In the genomic region with DNA sequence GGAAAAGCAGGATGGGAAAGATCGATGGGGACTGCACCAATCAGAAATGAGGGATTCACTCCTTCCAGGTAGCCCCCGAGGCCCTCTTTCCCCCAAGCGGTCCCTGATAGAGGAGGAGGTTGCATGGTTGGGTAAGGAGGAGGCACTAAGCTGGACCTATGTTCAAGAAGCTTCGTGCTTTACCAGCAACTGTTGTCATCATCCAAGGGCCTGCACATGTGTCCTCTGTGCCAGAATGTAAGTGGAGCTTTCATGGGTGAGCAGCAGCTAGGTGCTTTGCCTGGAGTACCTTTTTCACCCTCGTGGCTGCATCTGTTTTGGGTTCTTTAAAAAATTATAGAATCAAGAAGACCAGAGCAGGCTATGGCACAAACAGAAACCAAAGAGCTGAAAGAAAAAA, we compare ENCODE assay signal across 15 cellular contexts. TPM values are rescaled to one million over a fixed set of nuclear protein-coding genes. Genes with fewer than 3 reads are reported as not detected.
A peak's percentile ranks its signal among the peaks of the same experiment; 100 is the strongest.
DNase-seq lines count a peak whose midpoint lies in the region; ATAC-seq and TF ChIP-seq lines count a peak whose summit lies in the region.
"Had no signal": no experiment of that assay in that cellular context is flagged by ENCODE, and none has a peak within 500 bp of the region (broad histone marks: within the 10 kb centered on the region; RNA-seq: fewer than 3 reads in every experiment).

No MANE protein-coding gene starts in this region.

- TF ChIP-seq CTCF in PC-9 (conservative IDR thresholded peaks at IDR 0.05) (no peak), gastrocnemius medialis (IDR thresholded peaks at IDR 0.05 in 4 of 5, conservative IDR thresholded peaks at IDR 0.05 in 1 of 5) (no peak)

- no peaks in the 10 kb centered on the region for H3K36me3 ChIP-seq in PC-9 (ENCODE audit: low read depth)
- peaks cover 0 to 61% of the 10 kb centered on the region in 2 donors for H3K36me3 ChIP-seq in gastrocnemius medialis
- H3K36me3 ChIP-seq: BE2C had no signal

- intact Hi-C loops in PC-9 (cut with micrococcal nuclease; ENCODE audit: unreplicated experiment) (no loop called here), gastrocnemius medialis (cut with DNase I; ENCODE audit: low total_unique reads) (no loop called here)

- no peaks in the 10 kb centered on the region for H3K9me2 ChIP-seq in PC-9 (ENCODE audit: insufficient read depth)

- no peaks in the 10 kb centered on the region for H3F3A ChIP-seq in PC-9 (ENCODE audit: insufficient read depth, low read depth)

- H3K79me2 ChIP-seq in PC-9 (ENCODE audit: low read depth) = no peaks in the 10 kb centered on the region

- no peak overlapping the region for H3K4me2 ChIP-seq in PC-9
- H3K4me2 ChIP-seq: A549, GM23338 had no signal

- H3K27ac ChIP-seq in PC-9 = no peak overlapping the region
- peak overlapping the region; percentile 66 to 91 (median 76) for H3K27ac ChIP-seq in gastrocnemius medialis
- H3K27ac ChIP-seq: A549, C4-2B had no signal

- H4K20me1 ChIP-seq in PC-9 (ENCODE audit: insufficient read depth) = no peaks in the 10 kb centered on the region

- H3K4me3 ChIP-seq in PC-9 = no peak overlapping the region
- no peak overlapping the region for H3K4me3 ChIP-seq in gastrocnemius medialis
- H3K4me3 ChIP-seq: A549, GM23338 had no signal

- H3K9me3 Mint-ChIP-seq in stimulated activated naive CD8-positive, alpha-beta T cell treated with anti-CD3 and anti-CD28 coated beads, Interleukin-15, amount 100 ng/mL, for 72 hours = no peaks in the 10 kb centered on the region
- H3K9me3 Mint-ChIP-seq: GM23338, H9 had no signal

- CTCF ChIA-PET in PC-9 (lab: Charles Lee) = interaction anchor here (0.6 kb wide), 2 partner anchors 41 to 469 kb away, joined by 3 to 5 read pairs; a partner anchor contains a TSS

- H3K4me1 ChIP-seq in PC-9 (replicated peaks; ENCODE audit: insufficient read depth) (no peaks in the 10 kb centered on the region), gastrocnemius medialis (peaks cover 10 to 11% of the 10 kb centered on the region in 2 donors)
- H3K4me1 ChIP-seq: A549, BE2C had no signal

- no peak for DNase-seq in stimulated activated naive CD8-positive, alpha-beta T cell treated with anti-CD3 and anti-CD28 coated beads, Interleukin-15, amount 100 ng/mL, for 72 hours
- DNase-seq in stimulated activated naive CD8-positive, alpha-beta T cell treated with anti-CD3 and anti-CD28 coated beads, Interleukin-15, Interleukin-2, amounts not matched to agents 100 U/mL and 50 U/mL, for 24 hours = no peak
- DNase-seq in PC-9 (no peak), gastrocnemius medialis (peak; percentile 30 to 56), occipital lobe (lab: John Stamatoyannopoulos, UW) (no peak), glomerular visceral epithelial cell (ENCODE audit: extremely low spot score) (no peak)
- DNase-seq: BE2C; CD4-positive, alpha-beta memory T cell; COR-L47; DMS153; GF-D8; H9 had no signal

- peak overlapping the region; percentile 72 to 79 for H3K27ac Mint-ChIP-seq in stimulated activated naive CD8-positive, alpha-beta T cell treated with anti-CD3 and anti-CD28 coated beads, Interleukin-15, amount 100 ng/mL, for 72 hours
- H3K27ac Mint-ChIP-seq: GM23338, H9 had no signal

- H3K27me3 ChIP-seq in PC-9 (ENCODE audit: insufficient read depth, low read depth) (peaks cover 3% of the 10 kb centered on the region; the same call in 1 of the 2 replicates), gastrocnemius medialis (no peaks in the 10 kb centered on the region)

- TSS peak; percentile 9 for BruUV-seq in PC-9 (replicated peaks; lab: Mats Ljungman, UMichigan)

- H3K27me3 Mint-ChIP-seq in stimulated activated naive CD8-positive, alpha-beta T cell treated with anti-CD3 and anti-CD28 coated beads, Interleukin-15, amount 100 ng/mL, for 72 hours = no peaks in the 10 kb centered on the region
- H3K27me3 Mint-ChIP-seq: CD4-positive, alpha-beta memory T cell had no signal

- POLR2A ChIA-PET in PC-9 (lab: Charles Lee; ENCODE audit: unreplicated experiment) = no interaction called here

- H3K9me3 ChIP-seq in PC-9 (ENCODE audit: insufficient read depth, low read depth) (no peaks in the 10 kb centered on the region), gastrocnemius medialis (no peaks in the 10 kb centered on the region)
- H3K9me3 ChIP-seq: A549, BE2C had no signal

- no peaks in the 10 kb centered on the region for H3K4me1 Mint-ChIP-seq in stimulated activated naive CD8-positive, alpha-beta T cell treated with anti-CD3 and anti-CD28 coated beads, Interleukin-15, amount 100 ng/mL, for 72 hours

- no peak for ATAC-seq in stimulated activated naive CD8-positive, alpha-beta T cell treated with anti-CD3 and anti-CD28 coated beads, Interleukin-15, amount 100 ng/mL, for 72 hours
- no peak for ATAC-seq in stimulated activated naive CD8-positive, alpha-beta T cell treated with anti-CD3 and anti-CD28 coated beads, Interleukin-15, Interleukin-2, amounts not matched to agents 100 U/mL and 50 U/mL, for 24 hours
- peak; percentile 78 to 81 for ATAC-seq in gastrocnemius medialis
- ATAC-seq: A549, GM23338 had no signal

- no peak overlapping the region for H3K4me3 Mint-ChIP-seq in stimulated activated naive CD8-positive, alpha-beta T cell treated with anti-CD3 and anti-CD28 coated beads, Interleukin-15, amount 100 ng/mL, for 72 hours
- H3K4me3 Mint-ChIP-seq: CD4-positive, alpha-beta memory T cell; GM23338; H9 had no signal

- no peak overlapping the region for H2AFZ ChIP-seq in PC-9
- H2AFZ ChIP-seq: GM23338 had no signal

- in situ Hi-C loops in gastrocnemius medialis (cut with MboI; ENCODE audit: low sequenced_read_pairs in 4 of 4) = no loop called here

- no peak for TF ChIP-seq POLR2A in gastrocnemius medialis (IDR thresholded peaks at IDR 0.05)

RNA-seq across cellular contexts. Expression of a gene that starts 54.0 kb away (rescaled TPM):
- 2.0 and 2.4 TPM in 2 replicates for total RNA-seq in PC-9 (2021)
- total RNA-seq in gastrocnemius medialis = 100 to 1,000 TPM; 109 to 266 (median 239) TPM
- total RNA-seq in occipital lobe = 1.9 TPM
- total RNA-seq: CD4-positive, alpha-beta memory T cell had no signal

Comparison
In these comparisons a context has a peak if more than half of its experiments do, and no peak if none do; other contexts are left out.
1. ATAC-seq: peak in gastrocnemius medialis (2 of 2); none in stimulated activated naive CD8-positive, alpha-beta T cell treated with anti-CD3 and anti-CD28 coated beads, Interleukin-15, amount 100 ng/mL, for 72 hours (single experiment) and stimulated activated naive CD8-positive, alpha-beta T cell treated with anti-CD3 and anti-CD28 coated beads, Interleukin-15, Interleukin-2, amounts not matched to agents 100 U/mL and 50 U/mL, for 24 hours (single experiment).
2. DNase-seq: peak in gastrocnemius medialis (2 of 2); none in stimulated activated naive CD8-positive, alpha-beta T cell treated with anti-CD3 and anti-CD28 coated beads, Interleukin-15, amount 100 ng/mL, for 72 hours (0 of 2), stimulated activated naive CD8-positive, alpha-beta T cell treated with anti-CD3 and anti-CD28 coated beads, Interleukin-15, Interleukin-2, amounts not matched to agents 100 U/mL and 50 U/mL, for 24 hours (single experiment), PC-9 (0 of 2), occipital lobe (single experiment) and glomerular visceral epithelial cell (single experiment).
3. RNA of a gene that starts 54.0 kb away (total RNA-seq): 109 to 266 TPM in gastrocnemius medialis; 2.0 to 2.4 TPM in PC-9 and 1.9 TPM in occipital lobe (single experiment); every median in the first group is over 10 times any median in the second.